9 cellular contexts compared by ENCODE assay signal in genomic region chr10:50653142-50653541, GRCh38. TPM values are rescaled to one million over a fixed set of nuclear protein-coding genes. Genes with fewer than 3 reads are reported as not detected.
DNase-seq lines count a peak whose midpoint lies in the region; ATAC-seq and TF ChIP-seq lines count a peak whose summit lies in the region.
"Had no signal": no experiment of that assay in that cellular context is flagged by ENCODE, and none has a peak within 500 bp of the region (broad histone marks: within the 10 kb centered on the region; RNA-seq: fewer than 3 reads in every experiment).

No MANE protein-coding gene starts in this region.

- H3K9me3 ChIP-seq in left ventricle myocardium inferior (replicated peaks) (no peaks in the 10 kb centered on the region), WERI-Rb-1 (ENCODE audit: severe bottlenecking) (no peaks in the 10 kb centered on the region)

- intact Hi-C loops in left ventricle myocardium inferior (cut with micrococcal nuclease): no loop called here

- H3K27me3 ChIP-seq in left ventricle myocardium inferior (ENCODE audit: low read depth) (no peaks in the 10 kb centered on the region), WERI-Rb-1 (ENCODE audit: insufficient read depth, low read depth, severe bottlenecking) (no peaks in the 10 kb centered on the region)

- peak; percentile 5 for DNase-seq in NOMO-1 treated with DMSO at 0.1 percent for 48 hours (lab: John Stamatoyannopoulos, UW; ENCODE audit: unreplicated experiment)
- no peak for DNase-seq in NOMO-1 treated with dmso at 0.1 percent for 144 hours (lab: John Stamatoyannopoulos, UW; ENCODE audit: unreplicated experiment)
- DNase-seq in activated CD4-positive, alpha-beta T cell treated with anti-CD3 and anti-CD28 coated beads, Interleukin-2, amount 50 U/mL, for 1 hour: peak; percentile 20
- no peak for DNase-seq in left ventricle myocardium inferior
- DNase-seq in T-helper 2 cell treated with Interferon-gamma antibody and Interleukin-4, amounts not matched to agents 5 μg/mL and 100 μg/mL, for 36 hours (ENCODE audit: low spot score): no peak
- DNase-seq in WERI-Rb-1: no peak
- DNase-seq: activated T-cell treated with anti-CD3 and anti-CD28 coated beads, Interleukin-2, amount 50 U/mL, for 4 hours had no signal

- no peak overlapping the region for H3K4me3 ChIP-seq in left ventricle myocardium inferior
- no peak overlapping the region for H3K4me3 ChIP-seq in WERI-Rb-1 (ENCODE audit: low read depth, low read length)

- ATAC-seq in HG02798 (IDR thresholded peaks at IDR 0.05; ENCODE audit: poor library complexity, unreplicated experiment): peak; percentile 35
- no peak for ATAC-seq in stimulated activated memory B cell treated with anti-CD40 and anti-IgM and Interleukin-4, amounts not matched to agents 10 μg/mL and 1 μg/mL and 100 μg/mL, for 72 hours

- TF ChIP-seq CTCF in left ventricle myocardium inferior (IDR thresholded peaks at IDR 0.05; ENCODE audit: borderline replicate concordance): peak; percentile 75
- TF ChIP-seq CTCF in WERI-Rb-1 (IDR thresholded peaks at IDR 0.05; ENCODE audit: low read depth, low read length): no peak

- H3K36me3 Mint-ChIP-seq in stimulated activated memory B cell treated with anti-CD40 and anti-IgM and Interleukin-4, amounts not matched to agents 10 μg/mL and 1 μg/mL and 100 μg/mL, for 72 hours: no peaks in the 10 kb centered on the region
- no peaks in the 10 kb centered on the region for H3K36me3 Mint-ChIP-seq in T-helper 2 cell treated with Interferon-gamma antibody and Interleukin-4, amounts not matched to agents 5 μg/mL and 100 μg/mL, for 36 hours (ENCODE audit: low read depth)

- H3K27ac ChIP-seq in left ventricle myocardium inferior (replicated peaks) (no peak overlapping the region), WERI-Rb-1 (no peak overlapping the region)

- no peak overlapping the region for H3K4me3 Mint-ChIP-seq in stimulated activated memory B cell treated with anti-CD40 and anti-IgM and Interleukin-4, amounts not matched to agents 10 μg/mL and 1 μg/mL and 100 μg/mL, for 72 hours
- no peak overlapping the region for H3K4me3 Mint-ChIP-seq in T-helper 2 cell treated with Interferon-gamma antibody and Interleukin-4, amounts not matched to agents 5 μg/mL and 100 μg/mL, for 36 hours
- H3K4me3 Mint-ChIP-seq: activated T-cell treated with anti-CD3 and anti-CD28 coated beads, Interleukin-2, amount 50 U/mL, for 4 hours had no signal

- no peaks in the 10 kb centered on the region for H3K27me3 Mint-ChIP-seq in stimulated activated memory B cell treated with anti-CD40 and anti-IgM and Interleukin-4, amounts not matched to agents 10 μg/mL and 1 μg/mL and 100 μg/mL, for 72 hours
- H3K27me3 Mint-ChIP-seq in T-helper 2 cell treated with Interferon-gamma antibody and Interleukin-4, amounts not matched to agents 5 μg/mL and 100 μg/mL, for 36 hours (ENCODE audit: low read depth): peaks cover 41% of the 10 kb centered on the region

- peak overlapping the region; percentile 14 for H3K27ac Mint-ChIP-seq in stimulated activated memory B cell treated with anti-CD40 and anti-IgM and Interleukin-4, amounts not matched to agents 10 μg/mL and 1 μg/mL and 100 μg/mL, for 72 hours
- H3K27ac Mint-ChIP-seq in T-helper 2 cell treated with Interferon-gamma antibody and Interleukin-4, amounts not matched to agents 5 μg/mL and 100 μg/mL, for 36 hours: no peak overlapping the region

- no peaks in the 10 kb centered on the region for H3K9me3 Mint-ChIP-seq in stimulated activated memory B cell treated with anti-CD40 and anti-IgM and Interleukin-4, amounts not matched to agents 10 μg/mL and 1 μg/mL and 100 μg/mL, for 72 hours
- H3K9me3 Mint-ChIP-seq in T-helper 2 cell treated with Interferon-gamma antibody and Interleukin-4, amounts not matched to agents 5 μg/mL and 100 μg/mL, for 36 hours: no peaks in the 10 kb centered on the region
- H3K9me3 Mint-ChIP-seq: activated T-cell treated with anti-CD3 and anti-CD28 coated beads, Interleukin-2, amount 50 U/mL, for 4 hours had no signal

- H3K4me1 Mint-ChIP-seq in stimulated activated memory B cell treated with anti-CD40 and anti-IgM and Interleukin-4, amounts not matched to agents 10 μg/mL and 1 μg/mL and 100 μg/mL, for 72 hours: peaks cover 53% of the 10 kb centered on the region
- peaks cover 11% of the 10 kb centered on the region for H3K4me1 Mint-ChIP-seq in T-helper 2 cell treated with Interferon-gamma antibody and Interleukin-4, amounts not matched to agents 5 μg/mL and 100 μg/mL, for 36 hours (ENCODE audit: low read depth)

- peaks cover 13% of the 10 kb centered on the region for H3K4me1 ChIP-seq in left ventricle myocardium inferior

- no peaks in the 10 kb centered on the region for H3K36me3 ChIP-seq in left ventricle myocardium inferior
- no peaks in the 10 kb centered on the region for H3K36me3 ChIP-seq in WERI-Rb-1

RNA-seq across cellular contexts. Expression of gene SGMS1, which starts 29.4 kb away (rescaled TPM):
- total RNA-seq in left ventricle myocardium inferior: 18.6 TPM

Comparison
In these comparisons a context has a peak if more than half of its experiments do, and no peak if none do; other contexts are left out.
1. DNase-seq: peak in NOMO-1 treated with DMSO at 0.1 percent for 48 hours (single experiment) and activated CD4-positive, alpha-beta T cell treated with anti-CD3 and anti-CD28 coated beads, Interleukin-2, amount 50 U/mL, for 1 hour (single experiment); none in NOMO-1 treated with dmso at 0.1 percent for 144 hours (single experiment), left ventricle myocardium inferior (single experiment), T-helper 2 cell treated with Interferon-gamma antibody and Interleukin-4, amounts not matched to agents 5 μg/mL and 100 μg/mL, for 36 hours (single experiment) and WERI-Rb-1 (single experiment).